8 cellular contexts compared by ENCODE assay signal in the genomic region with DNA sequence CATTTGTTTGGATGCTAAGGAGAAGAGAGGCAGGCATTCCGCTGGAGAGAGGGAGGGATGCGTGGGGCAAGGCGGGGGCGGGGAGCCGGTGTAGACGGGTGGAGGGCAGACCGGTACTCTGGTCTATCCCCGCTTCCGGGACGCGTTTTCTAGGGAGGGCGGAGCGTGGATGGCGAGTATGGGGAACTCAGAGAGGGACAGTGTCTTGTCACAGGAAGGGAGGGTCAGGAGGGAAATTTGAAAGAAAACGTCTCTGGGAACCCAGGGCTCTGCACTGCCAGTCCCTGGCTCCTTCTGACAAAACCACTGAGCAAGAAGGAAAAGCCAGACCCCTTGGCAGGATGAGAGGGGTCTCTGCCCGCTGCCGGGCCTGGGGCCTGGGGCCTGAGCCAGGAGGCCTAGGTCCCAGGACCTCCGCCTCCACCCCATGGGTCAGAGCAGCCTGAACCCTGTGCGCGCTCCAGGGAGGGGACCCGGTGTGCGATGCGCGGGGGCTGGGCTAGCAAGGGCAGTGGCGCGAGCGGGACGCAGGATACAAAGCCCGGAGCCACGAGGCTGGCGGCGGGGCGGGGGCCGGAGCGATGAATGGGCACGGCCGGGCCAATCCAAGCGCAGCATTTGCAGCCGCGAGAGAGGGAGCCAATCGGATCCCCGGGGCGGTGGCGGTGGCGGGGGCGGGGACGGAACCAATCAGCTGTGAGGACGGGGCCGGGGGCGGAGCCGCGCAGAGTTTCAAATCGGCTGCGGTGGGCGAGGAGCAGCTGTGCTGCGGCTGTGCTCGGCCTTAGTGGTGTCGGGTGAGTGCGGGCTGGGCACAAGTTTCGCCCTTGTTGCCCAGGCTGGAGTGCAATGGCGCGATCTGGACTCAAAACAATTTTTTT.
DNase-seq lines count a peak whose midpoint lies in the region; ATAC-seq and TF ChIP-seq lines count a peak whose summit lies in the region.

A gene with protein sequence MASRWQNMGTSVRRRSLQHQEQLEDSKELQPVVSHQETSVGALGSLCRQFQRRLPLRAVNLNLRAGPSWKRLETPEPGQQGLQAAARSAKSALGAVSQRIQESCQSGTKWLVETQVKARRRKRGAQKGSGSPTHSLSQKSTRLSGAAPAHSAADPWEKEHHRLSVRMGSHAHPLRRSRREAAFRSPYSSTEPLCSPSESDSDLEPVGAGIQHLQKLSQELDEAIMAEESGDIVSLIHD (plus strand): TSS at position 764 of the 881 bp plus-strand sequence. CDS start 656 bp downstream, outside the sequence.

- ATAC-seq in GM18870 (IDR thresholded peaks at IDR 0.05; ENCODE audit: unreplicated experiment) (peak; percentile 64), HG03135 (IDR thresholded peaks at IDR 0.05; ENCODE audit: unreplicated experiment) (peak; percentile 80)

- H3K27me3 ChIP-seq in layer of hippocampus (ENCODE audit: control insufficient read depth, insufficient read depth, low read length) = no peaks in the 10 kb centered on the region

- H3K4me3 ChIP-seq in choroid plexus epithelial cell (ENCODE audit: low read depth, low read length) = peak within 1 kb of the TSS; percentile 70

- TF ChIP-seq CTCF in choroid plexus epithelial cell (conservative IDR thresholded peaks at IDR 0.05; ENCODE audit: low read depth, low read length) = no peak

- H3K27ac ChIP-seq in layer of hippocampus (ENCODE audit: low read depth, low read length) = peak within 1 kb of the TSS; percentile 70

- in situ Hi-C loops in ACHN (cut with HindIII; ENCODE audit: low pct_ligation_motif_present, low pct_unique_long_range_greater_than_20kb, low sequenced_read_pairs) = no loop called here

- DNase-seq in ACHN (peak; percentile 96), NCI-H226 (peak; percentile 92), choroid plexus epithelial cell (ENCODE audit: low read depth) (peak; percentile 93)
- DNase-seq in activated CD4-positive, alpha-beta T cell treated with anti-CD3 and anti-CD28 coated beads for 24 hours (ENCODE audit: low read depth in 2 of 2) = peak; percentile 93 to 95
- peak; percentile 77 to 91 for DNase-seq in stimulated activated CD4-positive, alpha-beta T cell treated with anti-CD3 and anti-CD28 coated beads, Interleukin-1b, Interleukin-23, amount 100 ng/mL, for 1 hour (ENCODE audit: low read depth in 2 of 2)

Comparison
In these comparisons a context has a peak if more than half of its experiments do, and no peak if none do; other contexts are left out.
1. Peak in every context shown above with its lines: DNase-seq, ATAC-seq, H3K4me3 ChIP-seq and H3K27ac ChIP-seq.